Comparison of ENCODE assay signal across 17 cellular contexts in the genomic region with DNA sequence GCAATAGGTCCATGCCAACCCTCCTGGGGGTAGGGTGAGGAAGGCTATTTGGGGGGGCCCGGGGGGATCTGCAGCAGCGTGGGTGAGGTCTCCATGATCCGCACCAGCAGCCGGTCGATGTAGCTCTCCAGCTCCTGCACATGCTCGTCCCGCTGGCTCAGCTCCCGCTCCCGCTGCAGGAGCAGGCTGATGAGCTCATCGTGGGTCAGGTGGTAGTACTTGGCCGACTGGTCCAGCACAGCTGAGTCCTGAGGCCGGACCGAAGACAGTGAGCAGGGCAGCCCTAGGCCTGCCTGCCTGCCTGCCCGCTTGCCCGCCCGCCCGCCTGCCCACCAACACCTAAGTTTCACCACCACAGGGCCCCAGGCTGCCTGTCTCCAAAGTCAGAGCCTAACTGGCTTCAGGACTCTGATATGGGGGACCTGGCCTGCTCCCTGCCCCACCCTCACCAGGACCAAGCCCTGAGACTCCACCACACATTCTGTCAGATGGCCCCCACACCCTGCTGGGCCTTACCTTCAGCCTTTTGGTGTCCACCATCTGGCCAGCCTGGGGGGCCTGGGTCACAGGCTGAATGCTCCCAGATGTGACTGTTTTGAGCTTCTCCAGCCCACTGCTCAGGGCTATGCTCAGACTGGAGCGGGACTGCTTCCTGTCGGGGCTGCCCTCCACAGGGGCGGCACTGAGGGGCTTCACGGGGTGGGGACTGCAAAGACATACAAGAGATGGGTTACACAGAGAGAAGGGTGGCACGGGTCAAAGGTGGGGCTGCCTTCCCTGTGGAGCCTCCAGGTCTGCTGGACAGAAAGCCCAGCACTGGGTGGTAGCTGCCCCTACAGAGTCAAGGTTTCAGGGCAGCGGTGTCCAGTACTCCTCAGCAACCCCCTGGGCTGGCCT. TPM values are rescaled to one million over a fixed set of nuclear protein-coding genes. Genes with fewer than 3 reads are reported as not detected.
A peak's percentile ranks its signal among the peaks of the same experiment; 100 is the strongest.
DNase-seq lines count a peak whose midpoint lies in the region; FAIRE-seq and TF ChIP-seq lines count a peak whose summit lies in the region.
"Had no signal": no experiment of that assay in that cellular context is flagged by ENCODE, and none has a peak within 500 bp of the region (broad histone marks: within the 10 kb centered on the region; RNA-seq: fewer than 3 reads in every experiment).

No MANE protein-coding gene starts in this region.

- WGBS in adrenal gland, 4 donors, result 81 to 95% (median 89%) methylated on average over 11 to 23 of the region's 23 CpGs
- 85 to 92% (median 88%) methylated on average over 23 of the region's 23 CpGs for WGBS in small intestine, 3 donors

- H3K27ac ChIP-seq in C4-2B, result peak overlapping the region; percentile 46
- no peak overlapping the region for H3K27ac ChIP-seq in adrenal gland
- no peak overlapping the region for H3K27ac ChIP-seq in small intestine (ENCODE audit: low read depth in 1 of 2, low read length in 1 of 2)
- H3K27ac ChIP-seq: KMS-11 had no signal

- H3K36me3 ChIP-seq in adrenal gland (replicated peaks in 1 of 2) (peaks cover 0 to 21% of the 10 kb centered on the region in 2 donors), small intestine (ENCODE audit: control insufficient read depth in 2 of 2, insufficient read depth in 2 of 2, low read length in 2 of 2) (no peaks in the 10 kb centered on the region)
- H3K36me3 ChIP-seq: breast epithelium had no signal

- H3K9me3 ChIP-seq in adrenal gland (replicated peaks in 1 of 3) (no peaks in the 10 kb centered on the region), small intestine (ENCODE audit: control insufficient read depth, low read depth) (no peaks in the 10 kb centered on the region)
- H3K9me3 ChIP-seq: breast epithelium had no signal

- TF ChIP-seq CTCF in C4-2B (conservative IDR thresholded peaks at IDR 0.05) (no peak), adrenal gland (IDR thresholded peaks at IDR 0.05) (no peak)

- intact Hi-C loops in adrenal gland (cut with DNase I) (loop anchor here in 1 of 2 donors (5.0 kb wide), 1 partner anchor 83 kb away; no protein-coding TSS in a partner anchor), head of caudate nucleus (cut with DNase I) (loop anchor here (10.0 kb wide), 2 partner anchors 81 to 159 kb away; partner anchors contain the start of genes CCT7 and PRADC1), posterior cingulate gyrus (cut with DNase I) (no loop called here)

- H3K4me1 ChIP-seq in adrenal gland (replicated peaks in 1 of 2), result peaks cover 8% of the 10 kb centered on the region in 2 donors
- H3K4me1 ChIP-seq in small intestine (ENCODE audit: control insufficient read depth in 2 of 2, insufficient read depth in 1 of 2, low read depth in 1 of 2, low read length in 1 of 2), result no peaks in the 10 kb centered on the region

- no peak for FAIRE-seq in urothelium cell line (lab: Jason Lieb, UNC)
- no peak for FAIRE-seq in small intestine (lab: Jason Lieb, UNC)

- TF ChIP-seq POLR2A in adrenal gland (IDR thresholded peaks at IDR 0.05), result no peak

- H3K4me3 ChIP-seq in adrenal gland (no peak overlapping the region), small intestine (ENCODE audit: low read depth in 1 of 2, low read length in 2 of 2) (no peak overlapping the region)
- H3K4me3 ChIP-seq: breast epithelium, smooth muscle cell had no signal

- H3K27me3 ChIP-seq in adrenal gland, result no peaks in the 10 kb centered on the region
- no peaks in the 10 kb centered on the region for H3K27me3 ChIP-seq in small intestine (ENCODE audit: control insufficient read depth in 2 of 2, insufficient read depth in 2 of 2, low read length in 2 of 2)
- H3K27me3 ChIP-seq: breast epithelium had no signal

- DNase-seq in adrenal gland, result peak in 6 of 7 donors; percentile 44 to 78 (median 67)
- DNase-seq in head of caudate nucleus, result peak in 29 of 42 donors; percentile 16 to 83 (median 59)
- DNase-seq in posterior cingulate gyrus, result peak; percentile 42 to 96 (median 70)
- DNase-seq in GM19240 (ENCODE audit: insufficient read length, low spot score), result no peak
- no peak for DNase-seq in urothelium cell line (ENCODE audit: low spot score)
- DNase-seq in small intestine, result no peak
- no peak for DNase-seq in activated CD4-positive, alpha-beta T cell treated with anti-CD3 and anti-CD28 coated beads, Interleukin-2, amount 50 U/mL, for 1 hour
- DNase-seq: activated CD8-positive, alpha-beta memory T cell treated with anti-CD3 and anti-CD28 coated beads for 24 hours; glutamatergic neuron; left colon; naive thymus-derived CD4-positive, alpha-beta T cell; NCI-H146; NCI-H446 treated with DMSO at 0.1 percent for 48 hours had no signal

RNA-seq across cellular contexts. Expression of gene SFXN5, which starts 4.2 kb away (rescaled TPM):
- 10 to 100 TPM; 17.6 to 56.5 (median 36.5) TPM for total RNA-seq in adrenal gland
- polyA plus RNA-seq in adrenal gland (10 to 100 TPM; 12.2 to 34.2 (median 22.6) TPM), small intestine (10 to 100 TPM in 1 of 3 donors, 1 to 10 TPM in 2; 5.4 to 11.1 (median 8.5) TPM)

RNA-seq across cellular contexts. Expression of gene RAB11FIP5, which starts 37.0 kb away (rescaled TPM):
- 10 to 100 TPM; 21.1 to 38.0 (median 24.3) TPM for total RNA-seq in adrenal gland
- polyA plus RNA-seq in adrenal gland, result 10 to 100 TPM in 1 of 3 donors, 1 to 10 TPM in 2; 8.9 to 46.7 (median 9.6) TPM
- 10 to 100 TPM in 1 of 3 donors, 1 to 10 TPM in 2; 5.1 to 11.5 (median 5.1) TPM for polyA plus RNA-seq in small intestine

Comparison
In these comparisons a context has a peak if more than half of its experiments do, and no peak if none do; other contexts are left out.
1. DNase-seq: peak in adrenal gland (6 of 7), head of caudate nucleus (29 of 42) and posterior cingulate gyrus (10 of 10); none in GM19240 (single experiment), urothelium cell line (single experiment), small intestine (single experiment) and activated CD4-positive, alpha-beta T cell treated with anti-CD3 and anti-CD28 coated beads, Interleukin-2, amount 50 U/mL, for 1 hour (single experiment).